In genomic region chr14:50657753-50658152, GRCh38 we compare ENCODE assay signal across 2 cellular contexts.
TF ChIP-seq lines count a peak whose summit lies in the region.

No MANE protein-coding gene starts in this region.

TF ChIP-seq in liver, 16 proteins besides CTCF, POLR2A, EP300 and RAD21:
- no peak for TF ChIP-seq ZBTB33 (IDR thresholded peaks at IDR 0.05)
- TF ChIP-seq NR2F2 (IDR thresholded peaks at IDR 0.05) = no peak
- TF ChIP-seq HNF4G (IDR thresholded peaks at IDR 0.05) = no peak
- TF ChIP-seq YY1 (IDR thresholded peaks at IDR 0.05) = no peak
- no peak for TF ChIP-seq REST (IDR thresholded peaks at IDR 0.05)
- TF ChIP-seq FOXA1 (IDR thresholded peaks at IDR 0.05) = no peak
- no peak for TF ChIP-seq ATF3 (IDR thresholded peaks at IDR 0.05)
- TF ChIP-seq EGR1 (IDR thresholded peaks at IDR 0.05; ENCODE audit: low read depth in 2 of 2) = no peak
- no peak for TF ChIP-seq SP1 (IDR thresholded peaks at IDR 0.05)
- TF ChIP-seq JUND (IDR thresholded peaks at IDR 0.05) = no peak
- no peak for TF ChIP-seq MAX (IDR thresholded peaks at IDR 0.05)
- TF ChIP-seq FOXA2 (IDR thresholded peaks at IDR 0.05) = no peak
TF ChIP-seq in liver: peak in this region for 0.

TF ChIP-seq in HepG2, 621 proteins besides CTCF, POLR2A, EP300 and RAD21:
- no peak for TF ChIP-seq ZNF232 (CRISPR knock-in tag; IDR thresholded peaks at IDR 0.05; ENCODE audit: borderline replicate concordance)
- no peak for TF ChIP-seq SRSF4 (IDR thresholded peaks at IDR 0.05; ENCODE audit: low read depth, low read length, poor library complexity, severe bottlenecking)
- TF ChIP-seq ZNF281 (CRISPR knock-in tag; IDR thresholded peaks at IDR 0.05; ENCODE audit: borderline replicate concordance) = no peak
- TF ChIP-seq GFI1 (CRISPR knock-in tag; IDR thresholded peaks at IDR 0.05; ENCODE audit: borderline replicate concordance) = no peak
- no peak for TF ChIP-seq WIZ (CRISPR knock-in tag; IDR thresholded peaks at IDR 0.05)
- TF ChIP-seq TRIM22 (IDR thresholded peaks at IDR 0.05) = no peak
- no peak for TF ChIP-seq THYN1 (CRISPR knock-in tag; IDR thresholded peaks at IDR 0.05; ENCODE audit: borderline replicate concordance, low read depth)
